In the genomic region with DNA sequence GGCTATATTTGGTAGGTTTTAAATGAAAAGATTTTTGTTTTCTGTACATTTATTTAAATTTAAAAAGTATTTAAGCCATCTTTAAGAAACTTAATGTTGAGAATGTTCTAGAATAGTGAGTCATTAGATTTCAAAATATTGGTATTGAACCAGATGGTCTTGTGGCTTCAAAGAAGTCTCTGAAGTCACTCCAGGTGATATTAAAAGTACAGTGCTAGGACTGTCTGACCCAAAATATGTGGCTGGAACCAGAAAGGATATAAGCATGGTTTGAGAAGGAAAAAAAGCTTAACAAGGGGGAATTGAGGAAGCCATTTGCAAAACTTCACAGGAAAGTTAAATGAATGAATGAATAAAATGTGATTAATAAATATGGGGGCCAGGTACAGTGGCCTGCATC, we compare ENCODE assay signal across 6 cellular contexts.
"Had no signal": no experiment of that assay in that cellular context is flagged by ENCODE, and none has a peak within 500 bp of the region (broad histone marks: within the 10 kb centered on the region; RNA-seq: fewer than 3 reads in every experiment).

No MANE protein-coding gene starts in this region.

- ATAC-seq: HCT116 had no signal

- H3K4me1 ChIP-seq: HAP-1 had no signal

- H3K9me3 Mint-ChIP-seq: HFFc6 had no signal

- H3K36me3 ChIP-seq: HAP-1 had no signal

- H3K4me3 Mint-ChIP-seq: HFFc6 had no signal

- H3K27ac Mint-ChIP-seq: HFFc6 had no signal

- H3K9me3 ChIP-seq: HAP-1 had no signal

- H3K4me3 ChIP-seq: HAP-1 had no signal

- DNase-seq: GOT3, H7, HFFc6, IMR-90 had no signal
